In the genomic region with DNA sequence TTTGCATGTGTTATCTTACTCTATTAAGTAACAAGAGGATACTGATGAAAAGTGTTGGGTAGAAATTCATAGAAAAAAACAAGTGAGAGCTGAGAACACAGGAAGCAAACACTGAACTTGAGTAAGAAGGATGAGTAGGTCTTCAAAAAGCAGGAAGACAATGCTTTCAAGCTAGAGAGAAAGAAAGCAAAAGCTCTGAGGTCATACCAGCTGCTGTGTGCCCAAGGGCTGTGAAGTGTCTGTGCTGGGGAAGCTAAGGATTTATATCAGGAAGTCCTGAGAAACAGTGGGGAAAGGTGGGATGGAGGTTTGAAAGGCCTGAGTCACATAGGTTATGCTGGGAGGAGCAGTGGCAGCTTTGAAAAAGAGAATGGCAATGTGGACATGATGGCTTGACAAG, we compare ENCODE assay signal across 14 cellular contexts.
DNase-seq lines count a peak whose midpoint lies in the region; ATAC-seq and TF ChIP-seq lines count a peak whose summit lies in the region.
"Had no signal": no experiment of that assay in that cellular context is flagged by ENCODE, and none has a peak within 500 bp of the region (broad histone marks: within the 10 kb centered on the region; RNA-seq: fewer than 3 reads in every experiment).

No MANE protein-coding gene starts in this region.

- H3K4me1 ChIP-seq in BE2C, result peaks cover 39% of the 10 kb centered on the region
- H3K4me1 ChIP-seq in upper lobe of left lung, result no peaks in the 10 kb centered on the region
- H3K4me1 ChIP-seq in prostate gland (replicated peaks), result no peaks in the 10 kb centered on the region
- H3K4me1 ChIP-seq: lower lobe of right lung, testis had no signal

- H3K36me3 ChIP-seq in BE2C (no peaks in the 10 kb centered on the region), upper lobe of left lung (no peaks in the 10 kb centered on the region), prostate gland (no peaks in the 10 kb centered on the region)
- H3K36me3 ChIP-seq: lower lobe of right lung had no signal

- H3K27ac ChIP-seq in upper lobe of left lung (no peak overlapping the region), prostate gland (no peak overlapping the region)
- H3K27ac ChIP-seq: KMS-11, lower lobe of right lung, testis had no signal

- DNase-seq in BE2C (peak; percentile 26), EL (peak; percentile 66), RPMI7951 (ENCODE audit: low read depth) (peak; percentile 24), fibroblast of the aortic adventitia (ENCODE audit: low read depth) (peak; percentile 7), NCI-H1417 (lab: John Stamatoyannopoulos, UW) (no peak), upper lobe of left lung (no peak), prostate gland (ENCODE audit: low spot score) (no peak)
- DNase-seq: activated CD4-positive, alpha-beta T cell treated with anti-CD3 and anti-CD28 coated beads for 1 hour; CD4-positive, alpha-beta T cell; lower lobe of right lung; NCI-H2081 treated with DMSO at 0.1 percent for 48 hours; testis had no signal

- no peak overlapping the region for H3K4me3 ChIP-seq in BE2C (ENCODE audit: low read depth, low read length)
- H3K4me3 ChIP-seq in fibroblast of the aortic adventitia (ENCODE audit: low read depth, low read length), result no peak overlapping the region
- H3K4me3 ChIP-seq in upper lobe of left lung, result no peak overlapping the region
- H3K4me3 ChIP-seq in prostate gland, result no peak overlapping the region
- H3K4me3 ChIP-seq: lower lobe of right lung, testis had no signal

- TF ChIP-seq POLR2A in upper lobe of left lung (IDR thresholded peaks at IDR 0.05), result no peak
- no peak for TF ChIP-seq POLR2A in prostate gland (IDR thresholded peaks at IDR 0.05)

- TF ChIP-seq EP300 in upper lobe of left lung (IDR thresholded peaks at IDR 0.05), result no peak

- no peaks in the 10 kb centered on the region for H3K27me3 ChIP-seq in BE2C
- no peaks in the 10 kb centered on the region for H3K27me3 ChIP-seq in upper lobe of left lung
- H3K27me3 ChIP-seq in prostate gland (replicated peaks; ENCODE audit: insufficient read depth), result no peaks in the 10 kb centered on the region
- H3K27me3 ChIP-seq: testis had no signal

- TF ChIP-seq CTCF in BE2C (IDR thresholded peaks at IDR 0.05; ENCODE audit: low read depth, low read length), result no peak
- no peak for TF ChIP-seq CTCF in fibroblast of the aortic adventitia (IDR thresholded peaks at IDR 0.05; ENCODE audit: insufficient read depth, low read length)
- no peak for TF ChIP-seq CTCF in upper lobe of left lung (IDR thresholded peaks at IDR 0.05)
- TF ChIP-seq CTCF in prostate gland (IDR thresholded peaks at IDR 0.05), result no peak

- H3K9me3 ChIP-seq in BE2C (no peaks in the 10 kb centered on the region), upper lobe of left lung (no peaks in the 10 kb centered on the region), prostate gland (no peaks in the 10 kb centered on the region)
- H3K9me3 ChIP-seq: lower lobe of right lung, testis had no signal

- ATAC-seq in GM21576 (IDR thresholded peaks at IDR 0.05; ENCODE audit: unreplicated experiment), result no peak
- no peak for ATAC-seq in upper lobe of left lung (ENCODE audit: low FRiP score in 2 of 2)
- ATAC-seq: lower lobe of right lung had no signal

- intact Hi-C loops in prostate gland (cut with DNase I), result no loop called here

Comparison
In these comparisons a context has a peak if more than half of its experiments do, and no peak if none do; other contexts are left out.
1. DNase-seq: peak in BE2C (single experiment), EL (single experiment), RPMI7951 (single experiment) and fibroblast of the aortic adventitia (single experiment); none in NCI-H1417 (0 of 3), upper lobe of left lung (0 of 2) and prostate gland (single experiment).